ENCODE assay signal across 16 cellular contexts in the genomic region with DNA sequence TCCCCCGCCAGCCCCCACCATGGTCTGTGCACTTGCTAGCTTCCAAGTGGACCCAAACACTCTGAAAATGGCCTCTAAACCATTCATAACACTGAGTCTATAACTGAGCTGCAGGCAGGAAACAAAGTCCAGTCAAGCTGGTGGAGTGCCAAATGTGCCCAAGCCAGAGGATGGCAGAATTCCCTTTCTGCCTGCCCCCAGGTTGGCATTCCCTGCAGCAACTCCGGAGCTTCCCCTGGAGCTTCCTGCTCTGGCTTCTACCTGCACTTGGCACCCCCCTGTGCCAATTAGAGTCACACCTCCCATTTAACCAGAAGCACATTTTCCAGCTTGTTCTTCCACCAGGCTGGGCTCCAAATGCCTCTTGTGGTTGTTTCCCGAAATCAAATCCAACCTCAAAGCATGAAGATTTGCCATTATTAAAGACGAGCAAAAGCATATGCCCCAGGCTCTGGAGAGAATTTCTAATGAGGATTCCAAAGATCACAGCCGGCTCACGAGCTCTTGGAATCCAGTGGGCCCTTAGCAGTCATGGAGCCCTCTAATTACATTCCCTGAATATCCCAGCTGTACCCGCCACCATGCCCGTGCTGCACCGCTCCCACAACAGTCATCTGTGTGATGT.
DNase-seq lines count a peak whose midpoint lies in the region; ATAC-seq and TF ChIP-seq lines count a peak whose summit lies in the region.
"Had no signal": no experiment of that assay in that cellular context is flagged by ENCODE, and none has a peak within 500 bp of the region (broad histone marks: within the 10 kb centered on the region; RNA-seq: fewer than 3 reads in every experiment).

No MANE protein-coding gene starts in this region.

- no peak for ATAC-seq in foreskin keratinocyte
- ATAC-seq: A549 had no signal

- H3K4me3 ChIP-seq in H7 (ENCODE audit: insufficient read depth, low read depth, low read length) (no peak overlapping the region), astrocyte of the cerebellum (ENCODE audit: low read depth, low read length) (no peak overlapping the region)
- H3K4me3 ChIP-seq: A549, HAP-1 had no signal

- H3K4me3 Mint-ChIP-seq in type B pancreatic cell = no peak overlapping the region

- no peaks in the 10 kb centered on the region for H3K4me1 ChIP-seq in foreskin keratinocyte
- H3K4me1 ChIP-seq: A549, HAP-1 had no signal

- no peaks in the 10 kb centered on the region for H3K36me3 ChIP-seq in H7 (replicated peaks; ENCODE audit: control insufficient read depth, insufficient read depth, low read length)
- H3K36me3 ChIP-seq: HAP-1 had no signal

- peak; percentile 35 for DNase-seq in Ammon's horn (ENCODE audit: low spot score)
- peak; percentile 41 for DNase-seq in H7
- DNase-seq in astrocyte of the cerebellum (ENCODE audit: low read depth) = peak; percentile 20
- DNase-seq in medulla oblongata (ENCODE audit: extremely low spot score) = peak; percentile 44
- DNase-seq in foreskin keratinocyte = no peak
- no peak for DNase-seq in NOMO-1 (lab: John Stamatoyannopoulos, UW; ENCODE audit: unreplicated experiment in 2 of 2)
- no peak for DNase-seq in type B pancreatic cell (ENCODE audit: extremely low spot score, unreplicated experiment)
- no peak for DNase-seq in middle frontal gyrus (ENCODE audit: extremely low spot score, low spot score)
- DNase-seq: NCI-H1092 treated with DMSO at 0.1 percent for 48 hours, NCI-H187, NCI-H446, NCI-H748 treated with DMSO at 0.1 percent for 48 hours, RPMI8226, SIG-M5 had no signal

- TF ChIP-seq CTCF in astrocyte of the cerebellum (IDR thresholded peaks at IDR 0.05; ENCODE audit: low read depth, low read length, missing control alignments) = no peak
- TF ChIP-seq CTCF in foreskin keratinocyte (conservative IDR thresholded peaks at IDR 0.05) = no peak
- TF ChIP-seq CTCF in type B pancreatic cell (conservative IDR thresholded peaks at IDR 0.05) = no peak

- H3K27me3 ChIP-seq in H7 (ENCODE audit: control insufficient read depth, insufficient read depth, low read length) (no peaks in the 10 kb centered on the region; the same call in 1 of the 2 replicates), foreskin keratinocyte (peaks cover 57% of the 10 kb centered on the region)

- peaks cover 35% of the 10 kb centered on the region for H3K4me1 Mint-ChIP-seq in type B pancreatic cell (ENCODE audit: unreplicated experiment)

- in situ Hi-C loops in astrocyte of the cerebellum (cut with HindIII; ENCODE audit: low sequenced_read_pairs) = no loop called here

- no peak overlapping the region for H3K27ac Mint-ChIP-seq in type B pancreatic cell

- H3K27me3 Mint-ChIP-seq in type B pancreatic cell = peaks cover 67% of the 10 kb centered on the region

- H3K27ac ChIP-seq in foreskin keratinocyte = no peak overlapping the region
- H3K27ac ChIP-seq: A549 had no signal

- H3K36me3 Mint-ChIP-seq in type B pancreatic cell = no peaks in the 10 kb centered on the region

- H3K9me3 Mint-ChIP-seq in type B pancreatic cell = no peaks in the 10 kb centered on the region

Comparison
In these comparisons a context has a peak if more than half of its experiments do, and no peak if none do; other contexts are left out.
1. DNase-seq: peak in Ammon's horn (single experiment), H7 (single experiment), astrocyte of the cerebellum (single experiment) and medulla oblongata (single experiment); none in foreskin keratinocyte (0 of 2), NOMO-1 (0 of 2), type B pancreatic cell (single experiment) and middle frontal gyrus (single experiment).